ENCODE assay signal across 11 cellular contexts in genomic region chr7:139703468-139704307, GRCh38.
A peak's percentile ranks its signal among the peaks of the same experiment; 100 is the strongest.
DNase-seq lines count a peak whose midpoint lies in the region; ATAC-seq, FAIRE-seq and TF ChIP-seq lines count a peak whose summit lies in the region.
"Had no signal": no experiment of that assay in that cellular context is flagged by ENCODE, and none has a peak within 500 bp of the region (broad histone marks: within the 10 kb centered on the region; RNA-seq: fewer than 3 reads in every experiment).

No MANE protein-coding gene starts in this region.

- H2AFZ ChIP-seq in GM12878 (ENCODE audit: control insufficient read depth, low read depth, low read length): peak overlapping the region; percentile 23; the same call in 1 of the 2 replicates

- intact Hi-C loops in GM12878 (cut with micrococcal nuclease; ENCODE audit: unreplicated experiment): loop anchor here (1.0 to 2.0 kb wide), 3 partner anchors 21 to 55 kb away; no protein-coding TSS in a partner anchor
- intact Hi-C loops in vagina (cut with DNase I): no loop called here

- ATAC-seq in GM18907 (IDR thresholded peaks at IDR 0.05; ENCODE audit: unreplicated experiment): peak; percentile 25
- ATAC-seq in HG02763 (IDR thresholded peaks at IDR 0.05; ENCODE audit: unreplicated experiment): peak; percentile 24
- peak; percentile 56 for ATAC-seq in GM12878
- ATAC-seq: HCT116 had no signal

- peak overlapping the region; percentile 58 for H3K27ac Mint-ChIP-seq in nephron progenitor cell
- no peak overlapping the region for H3K27ac Mint-ChIP-seq in activated CD4-positive, alpha-beta memory T cell treated with anti-CD3 and anti-CD28 coated beads, Interleukin-2, amount 10 ng/mL, durations not matched to agents 7 days and 5 days

- no peak overlapping the region for H3K4me3 Mint-ChIP-seq in nephron progenitor cell
- H3K4me3 Mint-ChIP-seq in activated CD4-positive, alpha-beta memory T cell treated with anti-CD3 and anti-CD28 coated beads, Interleukin-2, amount 10 ng/mL, durations not matched to agents 7 days and 5 days: no peak overlapping the region

- H3K9ac ChIP-seq in GM12878 (ENCODE audit: control insufficient read depth, insufficient read depth, low read length): peak overlapping the region; percentile 74

- no peaks in the 10 kb centered on the region for H3K27me3 Mint-ChIP-seq in nephron progenitor cell (ENCODE audit: low read depth, poor library complexity)
- no peaks in the 10 kb centered on the region for H3K27me3 Mint-ChIP-seq in activated CD4-positive, alpha-beta memory T cell treated with anti-CD3 and anti-CD28 coated beads, Interleukin-2, amount 10 ng/mL, durations not matched to agents 7 days and 5 days

- in situ Hi-C loops in GM12878 (cut with MboI): no loop called here

- H3K4me1 ChIP-seq in GM12878 (ENCODE audit: control insufficient read depth, insufficient read depth, low read length) (peaks cover 53% of the 10 kb centered on the region), vagina (peaks cover 20% of the 10 kb centered on the region)

- 22% methylated on average over 4 of the region's 5 CpGs for WGBS in GM12878 (ENCODE audit: insufficient coverage, insufficient replicate concordance, low lambda C conversion rate, missing lambda C conversion rate)

- H3K4me1 Mint-ChIP-seq in nephron progenitor cell: peaks cover 59% of the 10 kb centered on the region
- H3K4me1 Mint-ChIP-seq in activated CD4-positive, alpha-beta memory T cell treated with anti-CD3 and anti-CD28 coated beads, Interleukin-2, amount 10 ng/mL, durations not matched to agents 7 days and 5 days: peaks cover 31% of the 10 kb centered on the region

- no peaks in the 10 kb centered on the region for H3K27me3 ChIP-seq in GM12878 (replicated peaks in 1 of 2; ENCODE audit: control insufficient read depth in 2 of 2, insufficient read depth in 2 of 2, low read length in 1 of 2)
- no peaks in the 10 kb centered on the region for H3K27me3 ChIP-seq in vagina

- no peaks in the 10 kb centered on the region for H4K20me1 ChIP-seq in GM12878 (ENCODE audit: control insufficient read depth, insufficient read depth)

- peaks cover 2% of the 10 kb centered on the region; the same call in 1 of the 2 replicates for H3K79me2 ChIP-seq in GM12878 (ENCODE audit: control insufficient read depth, insufficient read depth, low read length)

- H3K36me3 ChIP-seq in GM12878 (ENCODE audit: control insufficient read depth in 2 of 2, insufficient read depth in 2 of 2, low read length in 1 of 2) (peaks cover 0 to 10% of the 10 kb centered on the region in 2 experiments; a peak in 2 of 4 replicates), vagina (no peaks in the 10 kb centered on the region)

- RAD21 ChIA-PET in GM12878 (lab: Charles Lee; ENCODE audit: unreplicated experiment): interaction anchor here (1.2 to 1.3 kb wide), 2 partner anchors 20 to 56 kb away, joined by 3 to 5 read pairs; no protein-coding TSS in a partner anchor

- no peaks in the 10 kb centered on the region for H3K9me3 ChIP-seq in GM12878 (replicated peaks; ENCODE audit: control insufficient read depth, insufficient read depth, low read length)
- no peaks in the 10 kb centered on the region for H3K9me3 ChIP-seq in vagina

- CTCF ChIA-PET in GM12878 (lab: Yijun Ruan, JAX): no interaction called here
- CTCF ChIA-PET in activated CD4-positive, alpha-beta memory T cell treated with anti-CD3 and anti-CD28 coated beads, Interleukin-2, amount 10 ng/mL, durations not matched to agents 7 days and 5 days (lab: Charles Lee): no interaction called here

- H3K4me2 ChIP-seq in GM12878 (ENCODE audit: control insufficient read depth, insufficient read depth): peak overlapping the region; percentile 88

- H3K27ac ChIP-seq in GM12878 (ENCODE audit: control insufficient read depth, insufficient read depth) (peak overlapping the region; percentile 91), vagina (no peak overlapping the region)

- FAIRE-seq in GM12878 (lab: Jason Lieb, UNC): no peak

- TF ChIP-seq CTCF in GM12878 (IDR thresholded peaks at IDR 0.05 in 2 of 3, conservative IDR thresholded peaks at IDR 0.05 in 1 of 3; ENCODE audit: control insufficient read depth in 2 of 3, extremely low read depth in 1 of 3, insufficient read depth in 1 of 3, low read depth in 3 of 3, low read length in 3 of 3) (no peak), nephron progenitor cell (IDR thresholded peaks at IDR 0.05) (no peak), vagina (IDR thresholded peaks at IDR 0.05) (no peak)

- TF ChIP-seq RAD21 in GM12878 (IDR thresholded peaks at IDR 0.05; ENCODE audit: insufficient read depth, low read depth, low read length): no peak

- POLR2A ChIA-PET in GM12878 (lab: Charles Lee): no interaction called here
- POLR2A ChIA-PET in activated CD4-positive, alpha-beta memory T cell treated with anti-CD3 and anti-CD28 coated beads, Interleukin-2, amount 10 ng/mL, durations not matched to agents 7 days and 5 days (lab: Charles Lee): no interaction called here

- BruUV-seq in GM12878 (replicated peaks; lab: Mats Ljungman, UMichigan): TSS peak; percentile 98

- no peaks in the 10 kb centered on the region for H3K9me3 Mint-ChIP-seq in nephron progenitor cell
- no peaks in the 10 kb centered on the region for H3K9me3 Mint-ChIP-seq in activated CD4-positive, alpha-beta memory T cell treated with anti-CD3 and anti-CD28 coated beads, Interleukin-2, amount 10 ng/mL, durations not matched to agents 7 days and 5 days

- peaks cover 6% of the 10 kb centered on the region for H3K36me3 Mint-ChIP-seq in nephron progenitor cell (ENCODE audit: low read depth)
- peaks cover 12% of the 10 kb centered on the region for H3K36me3 Mint-ChIP-seq in activated CD4-positive, alpha-beta memory T cell treated with anti-CD3 and anti-CD28 coated beads, Interleukin-2, amount 10 ng/mL, durations not matched to agents 7 days and 5 days (ENCODE audit: low read depth)

- H3K4me3 ChIP-seq in GM12878 (no peak overlapping the region; the same call in 1 of the 2 replicates), vagina (no peak overlapping the region)

- 0 out of 2 replicates have a peak, but pooled peaks have one; percentile 40 for TF ChIP-seq POLR2A in GM12878 (IDR thresholded peaks at IDR 0.05; ENCODE audit: low read depth, low read length)
- TF ChIP-seq POLR2A in vagina (IDR thresholded peaks at IDR 0.05): no peak

- no peak for DNase-seq in GM12878 (ENCODE audit: low read depth, low spot score)
- no peak for DNase-seq in nephron progenitor cell
- DNase-seq in vagina (ENCODE audit: extremely low spot score in 2 of 2): no peak
- no peak for DNase-seq in activated CD4-positive, alpha-beta memory T cell treated with anti-CD3 and anti-CD28 coated beads, Interleukin-2, amount 10 ng/mL, durations not matched to agents 7 days and 5 days
- DNase-seq in hypothalamus (lab: John Stamatoyannopoulos, UW): no peak
- no peak for DNase-seq in SW480 (ENCODE audit: low spot score)
- DNase-seq: NCI-H1694; stimulated activated CD4-positive, alpha-beta T cell treated with anti-CD3 and anti-CD28 coated beads, Interleukin-4, amount 100 ng/mL, for 1 hour had no signal

- SMC1A ChIA-PET in GM12878 (lab: Charles Lee; ENCODE audit: uncharacterized antibody, unreplicated experiment): interaction anchor here (1.0 to 1.6 kb wide), 2 partner anchors 21 to 56 kb away, joined by 3 to 6 read pairs; no protein-coding TSS in a partner anchor

- no peak for TF ChIP-seq EP300 in GM12878 (IDR thresholded peaks at IDR 0.05; ENCODE audit: borderline replicate concordance in 1 of 2, control insufficient read depth in 1 of 2, low read depth in 2 of 2, low read length in 2 of 2)

TF ChIP-seq in GM12878, 131 proteins besides CTCF, POLR2A, EP300 and RAD21:
- TF ChIP-seq EED (IDR thresholded peaks at IDR 0.05; ENCODE audit: low read depth): peak; percentile 5; the same call in 1 of the 2 replicates
- no peak for TF ChIP-seq FOS (IDR thresholded peaks at IDR 0.05; ENCODE audit: borderline replicate concordance, extremely low read depth, insufficient read length)
- 0 out of 2 replicates have a peak, but pooled peaks have one; percentile 75 for TF ChIP-seq HDGF (IDR thresholded peaks at IDR 0.05)
- TF ChIP-seq EGR1 (IDR thresholded peaks at IDR 0.05; ENCODE audit: borderline replicate concordance in 1 of 2, low read depth in 2 of 2, low read length in 2 of 2): 0 out of 3 replicates have a peak, but pooled peaks of 1 of the 2 experiments have one; percentile 39
- peak; percentile 41 for TF ChIP-seq RUNX3 (IDR thresholded peaks at IDR 0.05; ENCODE audit: low read length)
